14 cellular contexts compared by ENCODE assay signal in the genomic region with DNA sequence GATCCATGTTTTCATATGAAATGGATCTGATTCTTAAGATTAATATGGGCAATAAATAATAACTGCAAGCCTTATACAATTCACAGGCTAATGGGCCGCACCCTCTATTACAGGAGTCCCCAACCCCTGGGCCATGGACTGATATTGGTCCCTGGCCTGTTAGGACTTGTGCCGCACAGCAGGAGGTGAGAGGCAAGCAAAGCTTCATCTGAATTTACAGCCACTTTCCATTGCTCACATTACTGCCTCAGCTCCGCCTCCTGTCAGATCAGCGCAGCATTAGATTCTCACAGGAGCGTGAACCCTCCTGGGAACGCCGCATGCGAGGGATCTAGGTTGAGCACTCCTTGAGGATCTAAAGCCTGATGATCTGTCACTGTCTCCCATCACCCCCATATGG. TPM values are rescaled to one million over a fixed set of nuclear protein-coding genes. Genes with fewer than 3 reads are reported as not detected.
A peak's percentile ranks its signal among the peaks of the same experiment; 100 is the strongest.
DNase-seq lines count a peak whose midpoint lies in the region; ATAC-seq and TF ChIP-seq lines count a peak whose summit lies in the region.
"Had no signal": no experiment of that assay in that cellular context is flagged by ENCODE, and none has a peak within 500 bp of the region (broad histone marks: within the 10 kb centered on the region; RNA-seq: fewer than 3 reads in every experiment).

No MANE protein-coding gene starts in this region.

- no peak overlapping the region for H3K23ac ChIP-seq in H9 (ENCODE audit: insufficient read length, low read depth, low read length)

- no peak overlapping the region for H2BK20ac ChIP-seq in H9 (ENCODE audit: low read depth, low read length, poor library complexity, severe bottlenecking)

- H2AFZ ChIP-seq in H9 (ENCODE audit: low read length), result no peak overlapping the region

- H3K18ac ChIP-seq in H9 (ENCODE audit: insufficient read length, low read depth, low read length), result no peak overlapping the region

- H3T11ph ChIP-seq in H9 (ENCODE audit: low read length), result no peak overlapping the region

- H3K4me3 ChIP-seq in body of pancreas, result no peak overlapping the region

- DNase-seq in H9 (peak; percentile 74), NCI-H2171 (lab: John Stamatoyannopoulos, UW) (peak; percentile 94), body of pancreas (peak in 2 of 4 donors; percentile 8 to 44), non-pigmented ciliary epithelial cell (ENCODE audit: low read depth) (peak; percentile 27), globus pallidus (ENCODE audit: low spot score) (no peak), hippocampal formation (lab: John Stamatoyannopoulos, UW) (no peak)
- DNase-seq: activated CD4-positive, alpha-beta T cell treated with anti-CD3 and anti-CD28 coated beads for 36 hours; CD8-positive, alpha-beta T cell; KG1; NK-92 treated with Interleukin-12 subunit alpha and Interleukin-12 subunit beta, amount 100 ng/mL, for 24 hours had no signal

- ATAC-seq in body of pancreas (peak; percentile 12), GM19463 (IDR thresholded peaks at IDR 0.05; ENCODE audit: unreplicated experiment) (no peak), GM19452 (IDR thresholded peaks at IDR 0.05; ENCODE audit: unreplicated experiment) (no peak)
- ATAC-seq: activated CD4-positive, alpha-beta T cell treated with anti-CD3 and anti-CD28 coated beads for 36 hours; CD8-positive, alpha-beta T cell; sciatic nerve had no signal

- 0 out of 7 replicates have a peak overlapping the region, but pooled peaks of 1 of the 3 experiments have one; percentile 29 for H3K27ac Mint-ChIP-seq in H9
- H3K27ac Mint-ChIP-seq: activated CD4-positive, alpha-beta T cell treated with anti-CD3 and anti-CD28 coated beads for 36 hours; activated T-helper 2 cell treated with anti-CD3 and anti-CD28 coated beads, Interferon-gamma antibody, Interleukin-2, Interleukin-4, amounts not matched to agents 10 μg/mL and 5 μg/mL and 100 μg/mL, durations not matched to agents 14 hours and 24 hours and 36 hours; CD8-positive, alpha-beta T cell had no signal

- H3K14ac ChIP-seq in H9 (ENCODE audit: insufficient read depth, low read length), result no peak overlapping the region

- H4K91ac ChIP-seq in H9 (ENCODE audit: insufficient read length, low read depth, low read length), result no peak overlapping the region

- no peak overlapping the region for H3K56ac ChIP-seq in H9 (ENCODE audit: insufficient read length, low read depth, low read length)

- TF ChIP-seq CTCF in H9 (conservative IDR thresholded peaks at IDR 0.05) (no peak), body of pancreas (IDR thresholded peaks at IDR 0.05) (no peak)

- no peak for TF ChIP-seq POLR2A in body of pancreas (IDR thresholded peaks at IDR 0.05)

- no peak overlapping the region for H3K27ac ChIP-seq in H9 (ENCODE audit: insufficient read length, low read depth, low read length)
- H3K27ac ChIP-seq in body of pancreas, result peak overlapping the region in 1 of 4 donors; percentile 87

- H3K4me2 ChIP-seq in H9 (ENCODE audit: insufficient read depth, insufficient read length, low read length), result no peak overlapping the region

- no peaks in the 10 kb centered on the region for H3K9me3 Mint-ChIP-seq in H9
- H3K9me3 Mint-ChIP-seq: activated T-helper 2 cell treated with anti-CD3 and anti-CD28 coated beads, Interferon-gamma antibody, Interleukin-2, Interleukin-4, amounts not matched to agents 10 μg/mL and 5 μg/mL and 100 μg/mL, durations not matched to agents 14 hours and 24 hours and 36 hours; CD8-positive, alpha-beta T cell had no signal

- H3K9me3 ChIP-seq in H9 (ENCODE audit: control insufficient read depth, low read depth, low read length) (no peaks in the 10 kb centered on the region), body of pancreas (no peaks in the 10 kb centered on the region)

- no peak overlapping the region for H2BK5ac ChIP-seq in H9 (ENCODE audit: insufficient read length, low read length)

- H3K4me3 Mint-ChIP-seq in H9, result no peak overlapping the region
- H3K4me3 Mint-ChIP-seq: activated CD4-positive, alpha-beta T cell treated with anti-CD3 and anti-CD28 coated beads for 36 hours; CD8-positive, alpha-beta T cell had no signal

- H4K20me1 ChIP-seq in H9 (ENCODE audit: control insufficient read depth, insufficient read depth, insufficient read length), result no peaks in the 10 kb centered on the region

- H2BK15ac ChIP-seq in H9 (ENCODE audit: low read depth, low read length), result no peak overlapping the region

- WGBS in H9 (ENCODE audit: extremely low coverage, insufficient read length, low lambda C conversion rate), result no CpG with 5 or more reads among the region's 8 CpGs
- 56 to 85% methylated on average over 8 of the region's 8 CpGs for WGBS in body of pancreas, 2 donors

- H2BK120ac ChIP-seq in H9 (ENCODE audit: low read depth, low read length, poor library complexity, severe bottlenecking), result no peak overlapping the region

- intact Hi-C loops in body of pancreas (cut with DNase I), result no loop called here

- peaks cover 3% of the 10 kb centered on the region; the same call in 1 of the 2 replicates for H3K79me2 ChIP-seq in H9 (ENCODE audit: insufficient read depth, low read length)

- H3K79me1 ChIP-seq in H9 (ENCODE audit: insufficient read depth, low read depth, low read length, poor library complexity, severe bottlenecking), result peaks cover 5% of the 10 kb centered on the region

- no peak overlapping the region for H2BK12ac ChIP-seq in H9 (ENCODE audit: insufficient read length, low read depth, low read length)

- H3K27me3 Mint-ChIP-seq in H9 (ENCODE audit: low read depth), result no peaks in the 10 kb centered on the region
- H3K27me3 Mint-ChIP-seq: activated CD4-positive, alpha-beta T cell treated with anti-CD3 and anti-CD28 coated beads for 36 hours had no signal

- H3K36me3 Mint-ChIP-seq in H9 (ENCODE audit: insufficient read depth in 1 of 3, low read depth in 3 of 3), result peaks cover 0 to 2% (median 0%) of the 10 kb centered on the region in 3 experiments; a peak in 2 of 7 replicates

- H3K36me3 ChIP-seq in body of pancreas (replicated peaks in 1 of 2; ENCODE audit: insufficient read depth in 1 of 2, low read depth in 2 of 2), result no peaks in the 10 kb centered on the region

- H3K4me1 Mint-ChIP-seq in H9, result peaks cover 44 to 54% of the 10 kb centered on the region in 2 experiments

- no peak overlapping the region for H3K4ac ChIP-seq in H9 (ENCODE audit: low read depth, low read length)

- no peaks in the 10 kb centered on the region for H3K23me2 ChIP-seq in H9 (ENCODE audit: insufficient read length, low read depth, low read length, poor library complexity, severe bottlenecking)

- H3K27me3 ChIP-seq in H9 (ENCODE audit: insufficient read depth, low read length) (no peaks in the 10 kb centered on the region), body of pancreas (no peaks in the 10 kb centered on the region)

- H4K5ac ChIP-seq in H9 (ENCODE audit: insufficient read length, low read depth, low read length), result no peak overlapping the region

- H3K9ac ChIP-seq in H9 (ENCODE audit: extremely low read depth, insufficient read length, low read length), result no peak overlapping the region

- H2AK5ac ChIP-seq in H9 (ENCODE audit: insufficient read length, low read length), result no peak overlapping the region

- no peaks in the 10 kb centered on the region; the same call in 1 of the 2 replicates for H3K4me1 ChIP-seq in H9 (ENCODE audit: insufficient read depth, low read length)
- peaks cover 32% of the 10 kb centered on the region for H3K4me1 ChIP-seq in body of pancreas

- no peak overlapping the region for H4K8ac ChIP-seq in H9 (replicated peaks; ENCODE audit: insufficient read length, low read depth, low read length)

RNA-seq across cellular contexts. Expression of gene METTL16, which starts 26.8 kb away (rescaled TPM):
- total RNA-seq in H9 (2021) (55.4 and 55.9 TPM in 2 replicates), body of pancreas (10 to 100 TPM; 12.9 to 24.1 TPM)

Comparison
In these comparisons a context has a peak if more than half of its experiments do, and no peak if none do; other contexts are left out.
1. DNase-seq: peak in H9 (single experiment), NCI-H2171 (single experiment) and non-pigmented ciliary epithelial cell (single experiment); none in globus pallidus (single experiment) and hippocampal formation (0 of 2).